ENCODE assay signal across 1 cellular context in genomic region chr12:89390802-89391673, GRCh38.
TF ChIP-seq lines count a peak whose summit lies in the region.

No MANE protein-coding gene starts in this region.

TF ChIP-seq in HepG2, 621 proteins besides CTCF, POLR2A, EP300 and RAD21 (continued from another document and continues in another):
- peak; percentile 69; the same call in 1 of the 2 replicates for TF ChIP-seq ZNF646 (CRISPR knock-in tag; IDR thresholded peaks at IDR 0.05)
- no peak for TF ChIP-seq IRX3 (CRISPR knock-in tag; IDR thresholded peaks at IDR 0.05; ENCODE audit: borderline replicate concordance, low read depth)
- TF ChIP-seq, protein P1, sequence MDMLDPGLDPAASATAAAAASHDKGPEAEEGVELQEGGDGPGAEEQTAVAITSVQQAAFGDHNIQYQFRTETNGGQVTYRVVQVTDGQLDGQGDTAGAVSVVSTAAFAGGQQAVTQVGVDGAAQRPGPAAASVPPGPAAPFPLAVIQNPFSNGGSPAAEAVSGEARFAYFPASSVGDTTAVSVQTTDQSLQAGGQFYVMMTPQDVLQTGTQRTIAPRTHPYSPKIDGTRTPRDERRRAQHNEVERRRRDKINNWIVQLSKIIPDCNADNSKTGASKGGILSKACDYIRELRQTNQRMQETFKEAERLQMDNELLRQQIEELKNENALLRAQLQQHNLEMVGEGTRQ (IDR thresholded peaks at IDR 0.05; ENCODE audit: low read depth, low read length) = no peak
- TF ChIP-seq, protein P1 (CRISPR knock-in tag; IDR thresholded peaks at IDR 0.05; ENCODE audit: borderline replicate concordance) = no peak
- no peak for TF ChIP-seq ZKSCAN1 (IDR thresholded peaks at IDR 0.05; ENCODE audit: low read length)
- peak; percentile 38; the same call in 1 of the 2 replicates for TF ChIP-seq ZNF605 (CRISPR knock-in tag; IDR thresholded peaks at IDR 0.05)
- peak; percentile 84; the same call in 1 of the 2 replicates for TF ChIP-seq ZNF232 (CRISPR knock-in tag; IDR thresholded peaks at IDR 0.05; ENCODE audit: borderline replicate concordance)
- TF ChIP-seq TAF1 (CRISPR knock-in tag; IDR thresholded peaks at IDR 0.05) = peak; percentile 36; the same call in 1 of the 2 replicates
- TF ChIP-seq, protein P2, sequence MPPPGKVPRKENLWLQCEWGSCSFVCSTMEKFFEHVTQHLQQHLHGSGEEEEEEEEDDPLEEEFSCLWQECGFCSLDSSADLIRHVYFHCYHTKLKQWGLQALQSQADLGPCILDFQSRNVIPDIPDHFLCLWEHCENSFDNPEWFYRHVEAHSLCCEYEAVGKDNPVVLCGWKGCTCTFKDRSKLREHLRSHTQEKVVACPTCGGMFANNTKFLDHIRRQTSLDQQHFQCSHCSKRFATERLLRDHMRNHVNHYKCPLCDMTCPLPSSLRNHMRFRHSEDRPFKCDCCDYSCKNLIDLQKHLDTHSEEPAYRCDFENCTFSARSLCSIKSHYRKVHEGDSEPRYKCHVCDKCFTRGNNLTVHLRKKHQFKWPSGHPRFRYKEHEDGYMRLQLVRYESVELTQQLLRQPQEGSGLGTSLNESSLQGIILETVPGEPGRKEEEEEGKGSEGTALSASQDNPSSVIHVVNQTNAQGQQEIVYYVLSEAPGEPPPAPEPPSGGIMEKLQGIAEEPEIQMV (CRISPR knock-in tag; IDR thresholded peaks at IDR 0.05; ENCODE audit: low read depth) = no peak
- TF ChIP-seq, protein P3, sequence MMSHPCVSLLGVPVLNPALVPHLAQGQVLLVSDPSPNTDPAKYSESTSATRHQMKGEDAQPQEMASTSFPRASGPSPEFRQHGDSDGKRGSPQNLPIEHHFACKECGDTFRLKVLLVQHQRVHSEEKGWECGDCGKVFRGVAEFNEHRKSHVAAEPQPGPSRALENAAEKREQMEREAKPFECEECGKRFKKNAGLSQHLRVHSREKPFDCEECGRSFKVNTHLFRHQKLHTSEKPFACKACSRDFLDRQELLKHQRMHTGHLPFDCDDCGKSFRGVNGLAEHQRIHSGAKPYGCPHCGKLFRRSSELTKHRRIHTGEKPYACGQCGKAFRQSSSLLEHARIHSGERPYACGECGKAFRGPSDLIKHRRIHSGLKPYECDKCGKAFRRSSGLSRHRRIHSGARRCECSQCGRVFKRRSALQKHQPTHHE (CRISPR knock-in tag; IDR thresholded peaks at IDR 0.05; ENCODE audit: borderline replicate concordance) = no peak
- no peak for TF ChIP-seq ZNF335 (CRISPR knock-in tag; IDR thresholded peaks at IDR 0.05)
- no peak for TF ChIP-seq KDM5B (CRISPR knock-in tag; IDR thresholded peaks at IDR 0.05; ENCODE audit: borderline replicate concordance)
- TF ChIP-seq, protein P4, sequence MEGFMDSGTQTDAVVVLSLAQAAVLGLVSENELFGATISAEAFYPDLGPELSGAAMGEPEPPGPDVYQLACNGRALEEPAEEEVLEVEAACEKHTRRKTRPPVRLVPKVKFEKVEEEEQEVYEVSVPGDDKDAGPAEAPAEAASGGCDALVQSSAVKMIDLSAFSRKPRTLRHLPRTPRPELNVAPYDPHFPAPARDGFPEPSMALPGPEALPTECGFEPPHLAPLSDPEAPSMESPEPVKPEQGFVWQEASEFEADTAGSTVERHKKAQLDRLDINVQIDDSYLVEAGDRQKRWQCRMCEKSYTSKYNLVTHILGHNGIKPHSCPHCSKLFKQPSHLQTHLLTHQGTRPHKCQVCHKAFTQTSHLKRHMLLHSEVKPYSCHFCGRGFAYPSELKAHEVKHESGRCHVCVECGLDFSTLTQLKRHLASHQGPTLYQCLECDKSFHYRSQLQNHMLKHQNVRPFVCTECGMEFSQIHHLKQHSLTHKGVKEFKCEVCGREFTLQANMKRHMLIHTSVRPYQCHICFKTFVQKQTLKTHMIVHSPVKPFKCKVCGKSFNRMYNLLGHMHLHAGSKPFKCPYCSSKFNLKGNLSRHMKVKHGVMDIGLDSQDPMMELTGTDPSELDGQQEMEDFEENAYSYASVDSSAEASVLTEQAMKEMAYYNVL (CRISPR knock-in tag; IDR thresholded peaks at IDR 0.05; ENCODE audit: borderline replicate concordance) = no peak
- peak; percentile 76; the same call in 1 of the 2 replicates for TF ChIP-seq CREB1 (IDR thresholded peaks at IDR 0.05)
- TF ChIP-seq CREB1 (CRISPR knock-in tag; IDR thresholded peaks at IDR 0.05) = peak; percentile 90
- TF ChIP-seq WIZ (CRISPR knock-in tag; IDR thresholded peaks at IDR 0.05) = no peak
- peak; percentile 46; the same call in 1 of the 2 replicates for TF ChIP-seq ZNF766 (CRISPR knock-in tag; IDR thresholded peaks at IDR 0.05; ENCODE audit: borderline replicate concordance)
- no peak for TF ChIP-seq ZNF329 (CRISPR knock-in tag; IDR thresholded peaks at IDR 0.05; ENCODE audit: low read depth)
- TF ChIP-seq TARDBP (CRISPR knock-in tag; IDR thresholded peaks at IDR 0.05) = peak; percentile 53; the same call in 1 of the 2 replicates
- peak; percentile 51; the same call in 1 of the 2 replicates for TF ChIP-seq ZNF644 (CRISPR knock-in tag; IDR thresholded peaks at IDR 0.05; ENCODE audit: low read depth)
- TF ChIP-seq EED (CRISPR knock-in tag; IDR thresholded peaks at IDR 0.05) = no peak
- peak; percentile 91; the same call in 1 of the 2 replicates for TF ChIP-seq ZNF614 (CRISPR knock-in tag; IDR thresholded peaks at IDR 0.05; ENCODE audit: borderline replicate concordance)
- TF ChIP-seq ZBTB37 (CRISPR knock-in tag; IDR thresholded peaks at IDR 0.05) = no peak
- no peak for TF ChIP-seq ZNF513 (CRISPR knock-in tag; conservative IDR thresholded peaks at IDR 0.05)
- TF ChIP-seq BHLHE40 (IDR thresholded peaks at IDR 0.05; ENCODE audit: low read length) = no peak
- 0 out of 2 replicates have a peak, but pooled peaks have one; percentile 61 for TF ChIP-seq KLF12 (CRISPR knock-in tag; IDR thresholded peaks at IDR 0.05; ENCODE audit: borderline replicate concordance)
- TF ChIP-seq PRMT3 (CRISPR knock-in tag; IDR thresholded peaks at IDR 0.05; ENCODE audit: borderline replicate concordance, low read depth) = no peak
- TF ChIP-seq ZNF124 (CRISPR knock-in tag; IDR thresholded peaks at IDR 0.05) = no peak
- no peak for TF ChIP-seq SP140L (CRISPR knock-in tag; IDR thresholded peaks at IDR 0.05; ENCODE audit: borderline replicate concordance)
- TF ChIP-seq ZSCAN29 (CRISPR knock-in tag; conservative IDR thresholded peaks at IDR 0.05) = no peak
- TF ChIP-seq, protein P5, sequence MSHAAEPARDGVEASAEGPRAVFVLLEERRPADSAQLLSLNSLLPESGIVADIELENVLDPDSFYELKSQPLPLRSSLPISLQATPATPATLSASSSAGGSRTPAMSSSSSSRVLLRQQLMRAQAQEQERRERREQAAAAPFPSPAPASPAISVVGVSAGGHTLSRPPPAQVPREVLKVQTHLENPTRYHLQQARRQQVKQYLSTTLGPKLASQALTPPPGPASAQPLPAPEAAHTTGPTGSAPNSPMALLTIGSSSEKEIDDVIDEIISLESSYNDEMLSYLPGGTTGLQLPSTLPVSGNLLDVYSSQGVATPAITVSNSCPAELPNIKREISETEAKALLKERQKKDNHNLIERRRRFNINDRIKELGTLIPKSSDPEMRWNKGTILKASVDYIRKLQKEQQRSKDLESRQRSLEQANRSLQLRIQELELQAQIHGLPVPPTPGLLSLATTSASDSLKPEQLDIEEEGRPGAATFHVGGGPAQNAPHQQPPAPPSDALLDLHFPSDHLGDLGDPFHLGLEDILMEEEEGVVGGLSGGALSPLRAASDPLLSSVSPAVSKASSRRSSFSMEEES (CRISPR knock-in tag; IDR thresholded peaks at IDR 0.05) = peak; percentile 85
- peak; percentile 72; the same call in 1 of the 3 replicates for TF ChIP-seq MXI1 (IDR thresholded peaks at IDR 0.05; ENCODE audit: borderline replicate concordance, low read depth, low read length)
- TF ChIP-seq ZBED4 (CRISPR knock-in tag; IDR thresholded peaks at IDR 0.05; ENCODE audit: borderline replicate concordance) = no peak
- TF ChIP-seq ZNF263 (CRISPR knock-in tag; IDR thresholded peaks at IDR 0.05) = 0 out of 2 replicates have a peak, but pooled peaks have one; percentile 29
- TF ChIP-seq RBM39 (IDR thresholded peaks at IDR 0.05; ENCODE audit: low read depth, low read length, poor library complexity, severe bottlenecking) = no peak
- TF ChIP-seq BRD4 (CRISPR knock-in tag; IDR thresholded peaks at IDR 0.05) = no peak
- TF ChIP-seq TCF7L2 (IDR thresholded peaks at IDR 0.05; ENCODE audit: low read depth, low read length) = no peak
